In the genomic region with DNA sequence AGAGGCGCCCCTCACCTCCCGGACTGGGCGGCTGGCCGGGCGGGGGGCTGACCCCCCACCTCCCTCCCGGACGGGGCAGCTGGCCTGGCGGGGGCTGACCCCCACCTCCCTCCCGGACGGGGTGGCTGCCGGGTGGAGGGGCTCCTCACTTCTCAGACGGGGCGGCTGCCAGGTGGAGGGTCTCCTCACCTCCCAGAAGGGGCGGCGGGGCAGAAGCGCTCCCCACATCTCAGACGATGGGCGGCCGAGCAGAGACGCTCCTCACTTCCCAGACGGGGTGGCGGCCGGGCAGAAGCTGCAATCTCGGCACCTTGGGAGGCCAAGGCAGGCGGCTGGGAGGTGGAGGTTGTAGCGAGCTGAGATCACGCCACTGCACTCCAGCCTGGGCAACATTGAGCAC, we compare ENCODE assay signal across 6 cellular contexts. TPM values are rescaled to one million over a fixed set of nuclear protein-coding genes. Genes with fewer than 3 reads are reported as not detected.
"Had no signal": no experiment of that assay in that cellular context is flagged by ENCODE, and none has a peak within 500 bp of the region (broad histone marks: within the 10 kb centered on the region; RNA-seq: fewer than 3 reads in every experiment).

No MANE protein-coding gene starts in this region.

RNA-seq across cellular contexts. Expression of gene PRAMEF33, which starts 4.6 kb away (rescaled TPM):
- total RNA-seq: HepG2, HT-29, HT1080, IMR-90, K562 had no signal
- polyA plus RNA-seq: HepG2, IgD-negative memory B cell, IMR-90, K562 had no signal

RNA-seq across cellular contexts. Expression of gene PRAMEF8, which starts 13.8 kb away (rescaled TPM):
- total RNA-seq: HepG2, HT-29, HT1080, IMR-90, K562 had no signal
- polyA plus RNA-seq: HepG2, IgD-negative memory B cell, IMR-90, K562 had no signal

RNA-seq across cellular contexts. Expression of gene PRAMEF15, which starts 16.7 kb away (rescaled TPM):
- total RNA-seq: HepG2, HT-29, HT1080, IMR-90, K562 had no signal
- polyA plus RNA-seq: HepG2, IgD-negative memory B cell, IMR-90, K562 had no signal

RNA-seq across cellular contexts. Expression of gene PRAMEF5, which starts 44.7 kb away (rescaled TPM):
- total RNA-seq: HepG2, HT-29, HT1080, IMR-90, K562 had no signal
- polyA plus RNA-seq: HepG2, IgD-negative memory B cell, IMR-90, K562 had no signal

RNA-seq across cellular contexts. Expression of gene PRAMEF14, which starts 48.2 kb away (rescaled TPM):
- total RNA-seq: HepG2, HT-29, HT1080, IMR-90, K562 had no signal
- polyA plus RNA-seq: HepG2, IgD-negative memory B cell, IMR-90, K562 had no signal
